Comparison of ENCODE assay signal across 18 cellular contexts in genomic region chr5:29114331-29114768, GRCh38.
"Had no signal": no experiment of that assay in that cellular context is flagged by ENCODE, and none has a peak within 500 bp of the region (broad histone marks: within the 10 kb centered on the region; RNA-seq: fewer than 3 reads in every experiment).

No MANE protein-coding gene starts in this region.

- H3K36me3 Mint-ChIP-seq: activated naive CD8-positive, alpha-beta T cell treated with anti-CD3 and anti-CD28 coated beads, Interleukin-2, amount 10 ng/mL, durations not matched to agents 7 days and 5 days; naive thymus-derived CD4-positive, alpha-beta T cell had no signal

- H3K27me3 Mint-ChIP-seq: activated naive CD8-positive, alpha-beta T cell treated with anti-CD3 and anti-CD28 coated beads, Interleukin-2, amount 10 ng/mL, durations not matched to agents 7 days and 5 days; naive thymus-derived CD4-positive, alpha-beta T cell had no signal

- H3K4me1 ChIP-seq: esophagus muscularis mucosa, stomach had no signal

- H3K27ac ChIP-seq: dorsolateral prefrontal cortex, esophagus muscularis mucosa, stomach had no signal

- H3K4me3 Mint-ChIP-seq: activated naive CD8-positive, alpha-beta T cell treated with anti-CD3 and anti-CD28 coated beads, Interleukin-2, amount 10 ng/mL, durations not matched to agents 7 days and 5 days; activated T-cell treated with anti-CD3 and anti-CD28 coated beads, Interleukin-2, amount 50 U/mL, for 4 hours; naive thymus-derived CD4-positive, alpha-beta T cell had no signal

- ATAC-seq: activated T-cell treated with anti-CD3 and anti-CD28 coated beads, Interleukin-2, amount 50 U/mL, for 4 hours; left colon; naive thymus-derived CD4-positive, alpha-beta T cell; right cardiac atrium had no signal

- H3K27me3 ChIP-seq: esophagus muscularis mucosa, stomach had no signal

- H3K4me1 Mint-ChIP-seq: activated naive CD8-positive, alpha-beta T cell treated with anti-CD3 and anti-CD28 coated beads, Interleukin-2, amount 10 ng/mL, durations not matched to agents 7 days and 5 days; naive thymus-derived CD4-positive, alpha-beta T cell had no signal

- FAIRE-seq: bronchial epithelial cell, small intestine, TTC549, urothelium cell line had no signal

- H3K4me3 ChIP-seq: dorsolateral prefrontal cortex, esophagus muscularis mucosa, lung, stomach had no signal

- H3K36me3 ChIP-seq: esophagus muscularis mucosa, stomach had no signal

- H3K27ac Mint-ChIP-seq: activated naive CD8-positive, alpha-beta T cell treated with anti-CD3 and anti-CD28 coated beads, Interleukin-2, amount 10 ng/mL, durations not matched to agents 7 days and 5 days; naive thymus-derived CD4-positive, alpha-beta T cell had no signal

- H3K9me3 ChIP-seq: esophagus muscularis mucosa had no signal

- H3K9me3 Mint-ChIP-seq: activated naive CD8-positive, alpha-beta T cell treated with anti-CD3 and anti-CD28 coated beads, Interleukin-2, amount 10 ng/mL, durations not matched to agents 7 days and 5 days had no signal

- DNase-seq: activated CD4-positive, alpha-beta T cell treated with anti-CD3 and anti-CD28 coated beads, Interleukin-2, amount 50 U/mL, for 4 hours; activated CD4-positive, CD25-positive, alpha-beta regulatory T cell treated with anti-CD3 and anti-CD28 coated beads, Interleukin-2, amount 50 U/mL, for 72 hours; activated gamma-delta T cell treated with Interleukin-2 at 50 U/mL for 16 hours; activated naive CD8-positive, alpha-beta T cell treated with anti-CD3 and anti-CD28 coated beads, Interleukin-2, amount 10 ng/mL, durations not matched to agents 7 days and 5 days; activated T-cell treated with anti-CD3 and anti-CD28 coated beads, Interleukin-2, amount 50 U/mL, for 4 hours; anterior cingulate cortex; dorsolateral prefrontal cortex; glutamatergic neuron; left colon; naive thymus-derived CD4-positive, alpha-beta T cell; right cardiac atrium; small intestine; stomach had no signal
